23 cellular contexts compared by ENCODE assay signal in the genomic region with DNA sequence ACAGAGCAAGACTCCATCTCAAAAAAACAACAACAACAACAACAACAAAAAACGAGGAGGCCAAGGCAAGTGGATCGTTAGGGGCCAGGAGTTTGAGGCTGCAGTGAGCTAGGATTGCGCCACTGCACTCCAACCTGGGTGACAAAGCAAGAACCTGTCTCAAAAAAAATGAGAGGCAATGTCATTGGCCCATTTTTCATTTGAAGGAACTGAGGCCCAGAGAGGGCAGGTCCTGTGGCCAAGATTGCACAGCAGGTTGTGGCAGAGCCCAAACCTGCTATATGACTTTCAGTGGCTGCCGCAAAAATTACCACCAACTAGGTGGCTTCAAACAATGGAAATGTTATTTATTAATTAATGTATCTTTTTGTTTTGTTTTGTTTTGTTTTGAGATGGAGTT.
"Had no signal": no experiment of that assay in that cellular context is flagged by ENCODE, and none has a peak within 500 bp of the region (broad histone marks: within the 10 kb centered on the region; RNA-seq: fewer than 3 reads in every experiment).

No MANE protein-coding gene starts in this region.

- ATAC-seq: activated CD8-positive, alpha-beta T cell treated with anti-CD3 and anti-CD28 coated beads, Interleukin-2, amount 10 ng/mL, durations not matched to agents 7 days and 5 days; body of pancreas; left ventricle myocardium superior; psoas muscle; right cardiac atrium; T-cell had no signal

- H3K36me3 ChIP-seq: colonic mucosa, neural progenitor cell, ovary had no signal

- H3K9me3 ChIP-seq: body of pancreas, colonic mucosa, ovary, psoas muscle, suprapubic skin had no signal

- H3K4me3 Mint-ChIP-seq: activated CD8-positive, alpha-beta T cell treated with anti-CD3 and anti-CD28 coated beads, Interleukin-2, amount 10 ng/mL, durations not matched to agents 7 days and 5 days; activated naive CD8-positive, alpha-beta T cell treated with anti-CD3 and anti-CD28 coated beads, Interleukin-2, amount 10 ng/mL, durations not matched to agents 7 days and 5 days; activated T-cell treated with anti-CD3 and anti-CD28 coated beads, Interleukin-2, amount 50 U/mL, for 24 hours; naive B cell; neural progenitor cell; stimulated activated naive CD8-positive, alpha-beta T cell treated with anti-CD3 and anti-CD28 coated beads, Interleukin-15, Interleukin-2, amounts not matched to agents 100 ng/mL and 50 ng/mL, for 24 hours; T-cell; type B pancreatic cell had no signal

- H2AFZ ChIP-seq: neural progenitor cell had no signal

- H3K27me3 Mint-ChIP-seq: activated naive CD8-positive, alpha-beta T cell treated with anti-CD3 and anti-CD28 coated beads, Interleukin-2, amount 10 ng/mL, durations not matched to agents 7 days and 5 days; activated T-cell treated with anti-CD3 and anti-CD28 coated beads, Interleukin-2, amount 50 U/mL, for 24 hours; naive B cell; stimulated activated naive CD8-positive, alpha-beta T cell treated with anti-CD3 and anti-CD28 coated beads, Interleukin-15, Interleukin-2, amounts not matched to agents 100 ng/mL and 50 ng/mL, for 24 hours; T-cell; type B pancreatic cell had no signal

- H3K36me3 Mint-ChIP-seq: naive B cell, type B pancreatic cell had no signal

- H3K27ac ChIP-seq: suprapubic skin had no signal

- H3K4me3 ChIP-seq: body of pancreas, colonic mucosa, ovary, skin epidermis, suprapubic skin had no signal

- H3K27ac Mint-ChIP-seq: activated CD8-positive, alpha-beta T cell treated with anti-CD3 and anti-CD28 coated beads, Interleukin-2, amount 10 ng/mL, durations not matched to agents 7 days and 5 days; activated naive CD8-positive, alpha-beta T cell treated with anti-CD3 and anti-CD28 coated beads, Interleukin-2, amount 10 ng/mL, durations not matched to agents 7 days and 5 days; activated T-cell treated with anti-CD3 and anti-CD28 coated beads, Interleukin-2, amount 50 U/mL, for 24 hours; activated T-helper 2 cell treated with anti-CD3 and anti-CD28 coated beads, Interferon-gamma antibody, Interleukin-2, Interleukin-4, amounts not matched to agents 10 μg/mL and 5 μg/mL and 100 μg/mL, durations not matched to agents 14 hours and 24 hours and 36 hours; naive B cell; neural progenitor cell; stimulated activated naive CD8-positive, alpha-beta T cell treated with anti-CD3 and anti-CD28 coated beads, Interleukin-15, Interleukin-2, amounts not matched to agents 100 ng/mL and 50 ng/mL, for 24 hours; T-cell; type B pancreatic cell had no signal

- H3K9me3 Mint-ChIP-seq: activated naive CD8-positive, alpha-beta T cell treated with anti-CD3 and anti-CD28 coated beads, Interleukin-2, amount 10 ng/mL, durations not matched to agents 7 days and 5 days; activated T-cell treated with anti-CD3 and anti-CD28 coated beads, Interleukin-2, amount 50 U/mL, for 24 hours; activated T-helper 2 cell treated with anti-CD3 and anti-CD28 coated beads, Interferon-gamma antibody, Interleukin-2, Interleukin-4, amounts not matched to agents 10 μg/mL and 5 μg/mL and 100 μg/mL, durations not matched to agents 14 hours and 24 hours and 36 hours; naive B cell; neural progenitor cell; stimulated activated naive CD8-positive, alpha-beta T cell treated with anti-CD3 and anti-CD28 coated beads, Interleukin-15, Interleukin-2, amounts not matched to agents 100 ng/mL and 50 ng/mL, for 24 hours; T-cell; type B pancreatic cell had no signal

- H3K27me3 ChIP-seq: body of pancreas, colonic mucosa, neural progenitor cell, ovary, suprapubic skin had no signal

- DNase-seq: activated CD4-positive, alpha-beta T cell treated with anti-CD3 and anti-CD28 coated beads for 48 hours; activated CD4-positive, CD25-positive, alpha-beta regulatory T cell; activated CD8-positive, alpha-beta T cell treated with anti-CD3 and anti-CD28 coated beads, Interleukin-2, amount 10 ng/mL, durations not matched to agents 7 days and 5 days; activated naive CD4-positive, alpha-beta T cell treated with Interleukin-2 at 50 U/mL for 16 hours; activated naive CD8-positive, alpha-beta T cell treated with anti-CD3 and anti-CD28 coated beads, Interleukin-2, amount 10 ng/mL, durations not matched to agents 7 days and 5 days; activated T-cell treated with anti-CD3 and anti-CD28 coated beads, Interleukin-2, amount 50 U/mL, for 24 hours; body of pancreas; central memory CD4-positive, alpha-beta T cell; colonic mucosa; left ventricle myocardium superior; naive B cell; psoas muscle; stimulated activated CD4-positive, alpha-beta T cell treated with anti-CD3 and anti-CD28 coated beads, Interleukin-15, amount 100 ng/mL, for 24 hours; stimulated activated CD4-positive, alpha-beta T cell treated with anti-CD3 and anti-CD28 coated beads, Interleukin-2, amount 100 ng/mL, for 48 hours; T-cell had no signal
